Comparison of ENCODE assay signal across 17 cellular contexts in the genomic region with DNA sequence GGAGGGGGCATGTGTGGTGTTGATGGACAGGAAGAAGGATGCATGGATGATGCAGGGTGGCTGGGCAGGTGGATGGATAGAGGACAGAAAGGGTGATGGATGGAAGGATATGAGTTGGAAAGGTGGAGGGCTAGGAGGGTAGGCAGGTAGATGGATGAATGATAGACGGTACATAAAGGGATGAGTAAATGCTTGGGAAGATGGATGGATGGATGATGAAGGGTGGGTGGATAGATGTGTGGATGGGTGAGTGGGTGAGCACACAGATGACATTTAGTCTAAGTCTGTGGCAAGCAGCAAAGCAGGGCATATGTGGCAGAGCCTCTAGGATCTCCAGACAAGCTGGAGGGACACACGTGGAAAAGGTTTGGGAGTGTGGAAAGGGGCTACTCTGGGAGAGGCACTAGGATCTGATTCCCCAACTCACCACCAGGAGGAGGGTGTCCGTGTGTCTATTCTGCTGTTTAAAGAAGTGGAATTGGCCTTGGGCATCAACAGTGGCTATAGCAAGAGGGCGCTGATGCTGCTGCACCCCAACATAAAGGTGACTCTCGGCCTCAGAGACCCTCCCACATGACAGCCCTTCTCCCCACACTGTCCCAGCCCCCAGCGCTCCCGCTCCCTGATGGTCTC. TPM values are rescaled to one million over a fixed set of nuclear protein-coding genes. Genes with fewer than 3 reads are reported as not detected.
DNase-seq lines count a peak whose midpoint lies in the region; ATAC-seq, FAIRE-seq and TF ChIP-seq lines count a peak whose summit lies in the region.
"Had no signal": no experiment of that assay in that cellular context is flagged by ENCODE, and none has a peak within 500 bp of the region (broad histone marks: within the 10 kb centered on the region; RNA-seq: fewer than 3 reads in every experiment).

No MANE protein-coding gene starts in this region.

- POLR2A ChIA-PET in A549 (lab: Yijun Ruan, JAX), result no interaction called here

- peak; percentile 62 to 81; a peak in 5 of 6 replicates for ATAC-seq in A549
- no peak for ATAC-seq in foreskin keratinocyte
- ATAC-seq in HG02973 (IDR thresholded peaks at IDR 0.05; ENCODE audit: unreplicated experiment), result no peak
- no peak for ATAC-seq in gastrocnemius medialis
- ATAC-seq: psoas muscle had no signal

- no peaks in the 10 kb centered on the region for H3K9me3 ChIP-seq in A549
- no peaks in the 10 kb centered on the region for H3K9me3 ChIP-seq in WERI-Rb-1 (ENCODE audit: severe bottlenecking)
- no peaks in the 10 kb centered on the region for H3K9me3 ChIP-seq in HAP-1
- H3K9me3 ChIP-seq in tibial nerve, result no peaks in the 10 kb centered on the region
- H3K9me3 ChIP-seq in gastrocnemius medialis, result no peaks in the 10 kb centered on the region
- H3K9me3 ChIP-seq: psoas muscle, vagina had no signal

- H3K4me2 ChIP-seq in A549, result no peak overlapping the region

- H3K4me3 ChIP-seq in A549 (no peak overlapping the region), GM12875 (ENCODE audit: low read depth, low read length) (no peak overlapping the region), WERI-Rb-1 (ENCODE audit: low read depth, low read length) (no peak overlapping the region), HAP-1 (no peak overlapping the region), tibial nerve (no peak overlapping the region), gastrocnemius medialis (no peak overlapping the region)
- H3K4me3 ChIP-seq: psoas muscle, vagina had no signal

- no peak for TF ChIP-seq RAD21 in A549 (conservative IDR thresholded peaks at IDR 0.05 in 1 of 2, IDR thresholded peaks at IDR 0.05 in 1 of 2)

- intact Hi-C loops in gastrocnemius medialis (cut with DNase I; ENCODE audit: low total_unique reads), result no loop called here

- DNase-seq in A549 (ENCODE audit: low read depth in 1 of 2, low spot score in 1 of 2), result peak in 1 of 2 experiments; percentile 36
- no peak for DNase-seq in WERI-Rb-1
- DNase-seq in foreskin keratinocyte, result no peak
- DNase-seq in HAP-1 (ENCODE audit: low spot score in 2 of 2), result no peak
- no peak for DNase-seq in tibial nerve (ENCODE audit: low spot score in 2 of 2)
- no peak for DNase-seq in gastrocnemius medialis
- DNase-seq: activated CD4-positive, alpha-beta T cell treated with anti-CD3 and anti-CD28 coated beads, Interleukin-2, amount 50 U/mL, for 48 hours; mesenchymal stem cell; NCI-H2171 treated with DMSO at 0.1 percent for 48 hours; stimulated activated CD4-positive, alpha-beta T cell treated with anti-CD3 and anti-CD28 coated beads, Interleukin-2, amount 100 ng/mL, for 24 hours had no signal

- CTCF ChIA-PET in A549 (lab: Yijun Ruan, JAX), result interaction anchor here (1.1 to 2.4 kb wide), 4 partner anchors 25 to 88 kb away, joined by 3 to 9 read pairs (median 4); a partner anchor contains a TSS

- in situ Hi-C loops in HAP-1 (cut with MboI; ENCODE audit: low sequenced_read_pairs), result no loop called here
- in situ Hi-C loops in gastrocnemius medialis (cut with MboI; ENCODE audit: low sequenced_read_pairs in 4 of 4), result no loop called here

- TF ChIP-seq POLR2A in A549 (IDR thresholded peaks at IDR 0.05; ENCODE audit: low read length) (no peak), tibial nerve (IDR thresholded peaks at IDR 0.05) (no peak), gastrocnemius medialis (IDR thresholded peaks at IDR 0.05) (no peak)

- H3K27me3 ChIP-seq in WERI-Rb-1 (ENCODE audit: insufficient read depth, low read depth, severe bottlenecking) (no peaks in the 10 kb centered on the region), foreskin keratinocyte (no peaks in the 10 kb centered on the region), HAP-1 (ENCODE audit: low read depth) (no peaks in the 10 kb centered on the region), tibial nerve (no peaks in the 10 kb centered on the region), gastrocnemius medialis (no peaks in the 10 kb centered on the region)
- H3K27me3 ChIP-seq: vagina had no signal

- TF ChIP-seq EP300 in A549 (IDR thresholded peaks at IDR 0.05) (no peak), tibial nerve (IDR thresholded peaks at IDR 0.05) (no peak)

- H3K27ac ChIP-seq in A549, result no peak overlapping the region
- no peak overlapping the region for H3K27ac ChIP-seq in WERI-Rb-1
- no peak overlapping the region for H3K27ac ChIP-seq in foreskin keratinocyte
- H3K27ac ChIP-seq in tibial nerve, result no peak overlapping the region
- H3K27ac ChIP-seq in gastrocnemius medialis, result no peak overlapping the region
- H3K27ac ChIP-seq: psoas muscle, vagina had no signal

- H3K4me1 ChIP-seq in A549 (no peaks in the 10 kb centered on the region), foreskin keratinocyte (no peaks in the 10 kb centered on the region), HAP-1 (no peaks in the 10 kb centered on the region), tibial nerve (no peaks in the 10 kb centered on the region), gastrocnemius medialis (peaks cover 5 to 6% of the 10 kb centered on the region in 2 donors)
- H3K4me1 ChIP-seq: psoas muscle, vagina had no signal

- H3K36me3 ChIP-seq in WERI-Rb-1 (peaks cover 29% of the 10 kb centered on the region), HAP-1 (replicated peaks) (peaks cover 25% of the 10 kb centered on the region), tibial nerve (peaks cover 0 to 78% (median 6%) of the 10 kb centered on the region in 3 donors), gastrocnemius medialis (peaks cover 0 to 8% of the 10 kb centered on the region in 2 donors)

- no peak for FAIRE-seq in A549 (lab: Jason Lieb, UNC)

- TF ChIP-seq CTCF in A549 (IDR thresholded peaks at IDR 0.05) (no peak), GM12875 (IDR thresholded peaks at IDR 0.05; ENCODE audit: borderline replicate concordance, insufficient read depth, low read depth, low read length) (0 out of 2 replicates have a peak, but pooled peaks have one; percentile 24), WERI-Rb-1 (IDR thresholded peaks at IDR 0.05; ENCODE audit: low read depth, low read length) (peak; percentile 61), foreskin keratinocyte (conservative IDR thresholded peaks at IDR 0.05) (peak; percentile 53), tibial nerve (IDR thresholded peaks at IDR 0.05) (no peak), gastrocnemius medialis (IDR thresholded peaks at IDR 0.05 in 4 of 5, conservative IDR thresholded peaks at IDR 0.05 in 1 of 5) (no peak)

- 83% methylated on average over 7 of the region's 7 CpGs for WGBS in A549 (ENCODE audit: missing lambda C conversion rate)
- 71 to 78% methylated on average over 7 of the region's 7 CpGs for WGBS in tibial nerve, 2 donors

TF ChIP-seq in A549, 52 proteins besides CTCF, POLR2A, EP300 and RAD21 (continues in another document):
- TF ChIP-seq JUNB (IDR thresholded peaks at IDR 0.05) (no peak), TFCP2L1 (CRISPR knock-in tag; IDR thresholded peaks at IDR 0.05) (no peak), ESRRA (IDR thresholded peaks at IDR 0.05; ENCODE audit: borderline replicate concordance, low read length) (no peak), FOXS1 (CRISPR knock-in tag; IDR thresholded peaks at IDR 0.05) (no peak), CBX8 (IDR thresholded peaks at IDR 0.05) (no peak)
- TF ChIP-seq, protein P1, sequence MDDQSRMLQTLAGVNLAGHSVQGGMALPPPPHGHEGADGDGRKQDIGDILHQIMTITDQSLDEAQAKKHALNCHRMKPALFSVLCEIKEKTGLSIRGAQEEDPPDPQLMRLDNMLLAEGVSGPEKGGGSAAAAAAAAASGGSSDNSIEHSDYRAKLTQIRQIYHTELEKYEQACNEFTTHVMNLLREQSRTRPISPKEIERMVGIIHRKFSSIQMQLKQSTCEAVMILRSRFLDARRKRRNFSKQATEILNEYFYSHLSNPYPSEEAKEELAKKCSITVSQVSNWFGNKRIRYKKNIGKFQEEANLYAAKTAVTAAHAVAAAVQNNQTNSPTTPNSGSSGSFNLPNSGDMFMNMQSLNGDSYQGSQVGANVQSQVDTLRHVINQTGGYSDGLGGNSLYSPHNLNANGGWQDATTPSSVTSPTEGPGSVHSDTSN (IDR thresholded peaks at IDR 0.05), result no peak

RNA-seq across cellular contexts. Expression of a gene that starts 8.2 kb away (rescaled TPM):
- 17.0 and 20.2 TPM in 2 replicates for polyA plus RNA-seq in A549 (2011; rRNA removed)
- polyA plus RNA-seq in A549 (2012; cell fraction: cytosol; rRNA removed), result 24.5 and 30.1 TPM in 2 replicates
- polyA plus RNA-seq in A549 (2012; cell fraction: nucleus; rRNA removed), result 114 and 147 TPM in 2 replicates
- polyA plus RNA-seq in A549 (2017; fragmentation: RNase III; extraction: RNeasy Plus Mini Kit Qiagen cat#74134 plus additional on column Dnase treatment), result 23.0 to 27.4 TPM (median 23.7 TPM) in 3 replicates
- polyA minus RNA-seq in A549 (2011; rRNA and poly(A)+ RNA removed), result 27.1 and 27.4 TPM in 2 replicates
- total RNA-seq in foreskin keratinocyte, result 27.9 and 31.6 TPM in 2 replicates
- polyA plus RNA-seq in foreskin keratinocyte, result 20.4 and 22.8 TPM in 2 replicates
- 10 to 100 TPM; 17.2 to 63.0 (median 30.1) TPM for total RNA-seq in tibial nerve
- 1 to 10 TPM; 2.8 to 5.8 (median 4.2) TPM for total RNA-seq in gastrocnemius medialis

RNA-seq across cellular contexts. Expression of a gene that starts 18.0 kb away (rescaled TPM):
- polyA plus RNA-seq in A549 (2011; rRNA removed) (41.3 and 47.1 TPM in 2 replicates), A549 (2017; fragmentation: RNase III; extraction: RNeasy Plus Mini Kit Qiagen cat#74134 plus additional on column Dnase treatment) (65.2 to 73.1 TPM (median 66.9 TPM) in 3 replicates), foreskin keratinocyte (51.5 and 53.7 TPM in 2 replicates)
- 63.5 and 67.0 TPM in 2 replicates for polyA plus RNA-seq in A549 (2012; cell fraction: cytosol; rRNA removed)
- 252 and 284 TPM in 2 replicates for polyA plus RNA-seq in A549 (2012; cell fraction: nucleus; rRNA removed)
- 46.5 and 62.3 TPM in 2 replicates for polyA minus RNA-seq in A549 (2011; rRNA and poly(A)+ RNA removed)
- total RNA-seq in foreskin keratinocyte (81.5 and 85.5 TPM in 2 replicates), tibial nerve (10 to 100 TPM; 57.1 to 94.3 (median 85.7) TPM), gastrocnemius medialis (10 to 100 TPM; 11.7 to 20.2 (median 15.3) TPM)

RNA-seq across cellular contexts. Expression of a gene that starts 19.2 kb away (rescaled TPM):
- polyA plus RNA-seq in A549 (2011; rRNA removed) (376 and 414 TPM in 2 replicates), A549 (2017; fragmentation: RNase III; extraction: RNeasy Plus Mini Kit Qiagen cat#74134 plus additional on column Dnase treatment) (387 to 424 TPM (median 414 TPM) in 3 replicates), foreskin keratinocyte (385 and 388 TPM in 2 replicates)
- polyA plus RNA-seq in A549 (2012; cell fraction: cytosol; rRNA removed), result 763 and 829 TPM in 2 replicates
- polyA plus RNA-seq in A549 (2012; cell fraction: nucleus; rRNA removed), result 423 and 460 TPM in 2 replicates
- polyA minus RNA-seq in A549 (2011; rRNA and poly(A)+ RNA removed), result 332 and 401 TPM in 2 replicates
- total RNA-seq in foreskin keratinocyte (231 and 249 TPM in 2 replicates), tibial nerve (100 to 1,000 TPM; 100 to 171 (median 122) TPM), gastrocnemius medialis (100 to 1,000 TPM; 365 to 662 (median 479) TPM)

RNA-seq across cellular contexts. Expression of a gene that starts 26.4 kb away (rescaled TPM):
- polyA plus RNA-seq in A549 (2011; rRNA removed), result not detected in 2 replicates
- 0.04 and 0.06 TPM in 2 replicates for polyA plus RNA-seq in A549 (2012; cell fraction: cytosol; rRNA removed)
- 0.06 TPM in 1 of 2 replicates, not detected in the other for polyA plus RNA-seq in A549 (2012; cell fraction: nucleus; rRNA removed)
- not detected in 3 replicates for polyA plus RNA-seq in A549 (2017; fragmentation: RNase III; extraction: RNeasy Plus Mini Kit Qiagen cat#74134 plus additional on column Dnase treatment)
- polyA minus RNA-seq in A549 (2011; rRNA and poly(A)+ RNA removed), result not detected in 2 replicates
- total RNA-seq in foreskin keratinocyte, result not detected in 2 replicates
- polyA plus RNA-seq in foreskin keratinocyte, result not detected in 2 replicates
- not detected for total RNA-seq in tibial nerve
- total RNA-seq in gastrocnemius medialis, result under 1 TPM in 1 of 4 donors, not detected in 3; 0.53 TPM
- total RNA-seq: activated T-helper 2 cell treated with anti-CD3 and anti-CD28 coated beads, Interferon-gamma antibody, Interleukin-2, Interleukin-4, amounts not matched to agents 10 μg/mL and 5 μg/mL and 100 μg/mL, durations not matched to agents 14 hours and 24 hours and 36 hours; LHCN-M2; psoas muscle; T-helper 1 cell treated with Interleukin-12 subunit alpha and Interleukin-12 subunit beta and Interleukin-4 antibody, amounts not matched to agents 30 ng/mL and 1 ng/mL, for 36 hours; vagina had no signal
- polyA plus RNA-seq: psoas muscle had no signal

Comparison
In these comparisons a context has a peak if more than half of its experiments do, and no peak if none do; other contexts are left out.
1. ATAC-seq: peak in A549 (2 of 2); none in foreskin keratinocyte (single experiment), HG02973 (single experiment) and gastrocnemius medialis (0 of 2).
2. CTCF ChIP-seq: peak in GM12875 (single experiment), WERI-Rb-1 (single experiment) and foreskin keratinocyte (single experiment); none in A549 (single experiment), tibial nerve (0 of 5) and gastrocnemius medialis (0 of 5).